In the genomic region with DNA sequence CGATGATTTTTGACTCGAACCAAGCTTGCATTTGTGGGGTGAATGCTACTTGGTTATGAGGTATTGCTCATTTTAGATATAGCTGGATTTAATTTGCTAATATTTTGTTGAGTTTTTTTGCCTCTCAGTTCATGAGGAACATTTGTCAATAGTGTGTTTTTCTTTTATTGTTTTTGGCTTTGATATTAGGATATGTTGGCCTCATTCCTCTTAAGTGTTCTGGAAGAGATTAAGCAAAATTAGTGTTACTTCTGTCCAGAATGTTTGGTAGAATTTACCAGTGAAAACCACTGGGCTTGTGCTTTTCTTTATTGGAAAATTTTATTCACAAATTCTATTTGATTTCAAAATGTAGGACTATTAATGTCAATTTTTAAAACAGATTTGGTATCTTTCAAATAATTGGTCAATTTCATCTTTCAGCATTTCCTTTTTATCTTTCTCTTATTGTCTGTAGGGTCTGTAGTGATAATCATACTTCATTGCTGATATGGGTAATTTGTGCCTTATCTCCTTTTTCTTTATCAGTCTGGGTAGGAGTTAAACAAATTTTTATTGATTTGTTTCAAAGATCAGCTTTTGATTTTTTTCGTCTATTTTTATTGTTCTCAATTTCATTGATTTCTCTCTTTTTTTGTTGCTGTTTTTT, we compare ENCODE assay signal across 16 cellular contexts. TPM values are rescaled to one million over a fixed set of nuclear protein-coding genes. Genes with fewer than 3 reads are reported as not detected.
DNase-seq lines count a peak whose midpoint lies in the region; ATAC-seq, FAIRE-seq and TF ChIP-seq lines count a peak whose summit lies in the region.
"Had no signal": no experiment of that assay in that cellular context is flagged by ENCODE, and none has a peak within 500 bp of the region (broad histone marks: within the 10 kb centered on the region; RNA-seq: fewer than 3 reads in every experiment).

No MANE protein-coding gene starts in this region.

- no peak for TF ChIP-seq CTCF in D721Med (IDR thresholded peaks at IDR 0.05; ENCODE audit: insufficient read depth, missing control alignments)
- TF ChIP-seq CTCF in upper lobe of left lung (IDR thresholded peaks at IDR 0.05), result no peak

- TF ChIP-seq POLR2A in upper lobe of left lung (IDR thresholded peaks at IDR 0.05), result no peak

- intact Hi-C loops in Right ventricle myocardium superior (cut with DNase I) (no loop called here), Right ventricle myocardium inferior (cut with DNase I) (no loop called here)

- no peak for TF ChIP-seq EP300 in upper lobe of left lung (IDR thresholded peaks at IDR 0.05)

- H3K27ac ChIP-seq in upper lobe of left lung, result no peak overlapping the region
- H3K27ac ChIP-seq: 22Rv1, BLaER1 had no signal

- FAIRE-seq in D721Med (lab: Jason Lieb, UNC), result no peak
- FAIRE-seq: G401.6, GM12891 had no signal

- DNase-seq in Right ventricle myocardium superior (no peak), Right ventricle myocardium inferior (ENCODE audit: missing footprints) (no peak), left lobe of liver (ENCODE audit: low spot score) (no peak), stromal cell of bone marrow (ENCODE audit: low read depth) (peak; percentile 9), D721Med (ENCODE audit: insufficient read length, low spot score) (no peak), upper lobe of left lung (no peak)
- DNase-seq: AML-193; CD4-positive, CD25-positive, alpha-beta regulatory T cell; DMS79; GOT3; H9 had no signal

- 94 to 97% methylated on average over 3 of the region's 3 CpGs for WGBS in upper lobe of left lung, 2 donors

- peak; percentile 39 for ATAC-seq in Right ventricle myocardium superior (ENCODE audit: poor library complexity)
- no peak for ATAC-seq in Right ventricle myocardium inferior
- peak; percentile 53 for ATAC-seq in left lobe of liver
- no peak for ATAC-seq in GM21529 (IDR thresholded peaks at IDR 0.05; ENCODE audit: unreplicated experiment)
- no peak for ATAC-seq in upper lobe of left lung (ENCODE audit: low FRiP score in 2 of 2)

- no peaks in the 10 kb centered on the region for H3K27me3 ChIP-seq in upper lobe of left lung
- H3K27me3 ChIP-seq: BLaER1 had no signal

- no peaks in the 10 kb centered on the region for H3K36me3 ChIP-seq in upper lobe of left lung
- H3K36me3 ChIP-seq: BLaER1 had no signal

- H3K9me3 ChIP-seq in upper lobe of left lung, result no peaks in the 10 kb centered on the region

- no peak overlapping the region for H3K4me3 ChIP-seq in upper lobe of left lung
- H3K4me3 ChIP-seq: BLaER1 had no signal

- H3K4me1 ChIP-seq in upper lobe of left lung, result no peaks in the 10 kb centered on the region
- H3K4me1 ChIP-seq: BLaER1 had no signal

RNA-seq across cellular contexts. Expression of a gene that starts 14.1 kb away (rescaled TPM):
- total RNA-seq in Right ventricle myocardium superior, result 71.7 TPM
- 71.6 TPM for total RNA-seq in Right ventricle myocardium inferior
- total RNA-seq in left lobe of liver, result 96.8 TPM
- 10 to 100 TPM in 5 of 6 donors, 1 to 10 TPM in 1; 6.3 to 26.6 (median 20.8) TPM for total RNA-seq in upper lobe of left lung

Comparison
In these comparisons a context has a peak if more than half of its experiments do, and no peak if none do; other contexts are left out.
1. ATAC-seq: peak in Right ventricle myocardium superior (single experiment) and left lobe of liver (single experiment); none in Right ventricle myocardium inferior (single experiment), GM21529 (single experiment) and upper lobe of left lung (0 of 2).